1 cellular context compared by ENCODE assay signal in genomic region chr15:31752363-31752762, GRCh38.
TF ChIP-seq lines count a peak whose summit lies in the region.

No MANE protein-coding gene starts in this region.

TF ChIP-seq in IMR-90, 13 proteins besides CTCF, POLR2A, EP300 and RAD21:
- TF ChIP-seq NFE2L2 (IDR thresholded peaks at IDR 0.05; ENCODE audit: low read depth, low read length) (peak; percentile 17; the same call in 1 of the 2 replicates), BHLHE40 (IDR thresholded peaks at IDR 0.05; ENCODE audit: low read depth, low read length) (no peak), CEBPB (IDR thresholded peaks at IDR 0.05; ENCODE audit: low read depth, low read length) (peak; percentile 67; the same call in 1 of the 2 replicates), RCOR1 (IDR thresholded peaks at IDR 0.05; ENCODE audit: insufficient replicate concordance, low read length) (no peak), MAZ (IDR thresholded peaks at IDR 0.05; ENCODE audit: borderline replicate concordance, low read depth, low read length) (no peak), MXI1 (IDR thresholded peaks at IDR 0.05; ENCODE audit: borderline replicate concordance, low read depth, low read length) (no peak)
